ENCODE assay signal across 14 cellular contexts in genomic region chr15:86615411-86615810, GRCh38.
"Had no signal": no experiment of that assay in that cellular context is flagged by ENCODE, and none has a peak within 500 bp of the region (broad histone marks: within the 10 kb centered on the region; RNA-seq: fewer than 3 reads in every experiment).

No MANE protein-coding gene starts in this region.

- H3K27ac Mint-ChIP-seq: activated CD4-positive, alpha-beta T cell treated with anti-CD3 and anti-CD28 coated beads for 36 hours; nephron progenitor cell; type B pancreatic cell had no signal

- H3K9me3 ChIP-seq: ascending aorta, esophagus muscularis mucosa, SJCRH30, suprapubic skin had no signal

- H3K4me3 ChIP-seq: ascending aorta, esophagus muscularis mucosa, lung, SJCRH30, suprapubic skin had no signal

- H3K4me1 ChIP-seq: ascending aorta, suprapubic skin had no signal

- H3K27me3 ChIP-seq: ascending aorta, esophagus muscularis mucosa, SJCRH30, suprapubic skin had no signal

- H3K36me3 ChIP-seq: ascending aorta, esophagus muscularis mucosa, SJCRH30, suprapubic skin had no signal

- H3K36me3 Mint-ChIP-seq: type B pancreatic cell had no signal

- H3K27ac ChIP-seq: ascending aorta, esophagus muscularis mucosa, SJCRH30, suprapubic skin, VCaP had no signal

- H3K27me3 Mint-ChIP-seq: activated CD4-positive, alpha-beta T cell treated with anti-CD3 and anti-CD28 coated beads for 36 hours; type B pancreatic cell had no signal

- ATAC-seq: activated CD4-positive, alpha-beta T cell treated with anti-CD3 and anti-CD28 coated beads for 36 hours; sciatic nerve had no signal

- H3K4me3 Mint-ChIP-seq: activated CD4-positive, alpha-beta T cell treated with anti-CD3 and anti-CD28 coated beads for 36 hours; nephron progenitor cell; type B pancreatic cell had no signal

- FAIRE-seq: bronchial epithelial cell had no signal

- DNase-seq: activated CD4-positive, alpha-beta T cell treated with anti-CD3 and anti-CD28 coated beads for 36 hours; hypothalamus; nephron progenitor cell; SJCRH30; stimulated activated CD4-positive, alpha-beta T cell treated with anti-CD3 and anti-CD28 coated beads, Interleukin-2, amount 100 ng/mL, for 24 hours; stimulated activated naive CD4-positive, alpha-beta T cell treated with Interleukin-2 at 50 U/mL for 16 hours had no signal

- H3K9me3 Mint-ChIP-seq: type B pancreatic cell had no signal
